ENCODE assay signal across 17 cellular contexts in genomic region chr12:42343721-42344120, GRCh38.
"Had no signal": no experiment of that assay in that cellular context is flagged by ENCODE, and none has a peak within 500 bp of the region (broad histone marks: within the 10 kb centered on the region; RNA-seq: fewer than 3 reads in every experiment).

No MANE protein-coding gene starts in this region.

- H3K4me3 Mint-ChIP-seq: activated B cell treated with CpG ODN at 0.5 μM for 24 hours; activated CD4-positive, alpha-beta T cell treated with anti-CD3 and anti-CD28 coated beads, Interleukin-2, amount 10 ng/mL, durations not matched to agents 24 days and 14 days; mesothelial cell of epicardium; natural killer cell; T-helper 17 cell; type B pancreatic cell had no signal

- H3K9me3 Mint-ChIP-seq: activated B cell treated with CpG ODN at 0.5 μM for 24 hours; activated CD4-positive, alpha-beta T cell treated with anti-CD3 and anti-CD28 coated beads, Interleukin-2, amount 10 ng/mL, durations not matched to agents 24 days and 14 days; mesothelial cell of epicardium; natural killer cell; type B pancreatic cell had no signal

- DNase-seq: activated B cell treated with CpG ODN at 0.5 μM for 24 hours; activated CD4-positive, alpha-beta T cell treated with anti-CD3 and anti-CD28 coated beads, Interleukin-2, amount 10 ng/mL, durations not matched to agents 24 days and 14 days; activated effector memory CD4-positive, alpha-beta T cell treated with Interleukin-2 at 50 U/mL for 16 hours; activated naive CD4-positive, alpha-beta T cell treated with anti-CD3 and anti-CD28 coated beads, Interleukin-2, amount 50 U/mL, for 16 hours; gastrocnemius medialis; hippocampal formation; kidney glomerular epithelial cell; left lung; natural killer cell; ovary; stimulated activated CD4-positive, alpha-beta T cell treated with anti-CD3 and anti-CD28 coated beads, Interleukin-2, amount 100 ng/mL, for 48 hours; stimulated activated CD8-positive, alpha-beta memory T cell treated with anti-CD3 and anti-CD28 coated beads, Interleukin-4, amount 100 ng/mL, for 48 hours; stimulated activated naive CD4-positive, alpha-beta T cell; SW 1271; T-helper 17 cell had no signal

- ATAC-seq: gastrocnemius medialis, left lung, natural killer cell, T-helper 17 cell had no signal

- H3K27ac Mint-ChIP-seq: activated B cell treated with CpG ODN at 0.5 μM for 24 hours; activated CD4-positive, alpha-beta T cell treated with anti-CD3 and anti-CD28 coated beads, Interleukin-2, amount 10 ng/mL, durations not matched to agents 24 days and 14 days; mesothelial cell of epicardium; natural killer cell; T-helper 17 cell; type B pancreatic cell had no signal

- H3K36me3 Mint-ChIP-seq: natural killer cell had no signal

- H3K27me3 Mint-ChIP-seq: activated B cell treated with CpG ODN at 0.5 μM for 24 hours; activated CD4-positive, alpha-beta T cell treated with anti-CD3 and anti-CD28 coated beads, Interleukin-2, amount 10 ng/mL, durations not matched to agents 24 days and 14 days; T-helper 17 cell; type B pancreatic cell had no signal

- H3K4me1 Mint-ChIP-seq: mesothelial cell of epicardium had no signal
